Comparison of ENCODE assay signal across 8 cellular contexts in the genomic region with DNA sequence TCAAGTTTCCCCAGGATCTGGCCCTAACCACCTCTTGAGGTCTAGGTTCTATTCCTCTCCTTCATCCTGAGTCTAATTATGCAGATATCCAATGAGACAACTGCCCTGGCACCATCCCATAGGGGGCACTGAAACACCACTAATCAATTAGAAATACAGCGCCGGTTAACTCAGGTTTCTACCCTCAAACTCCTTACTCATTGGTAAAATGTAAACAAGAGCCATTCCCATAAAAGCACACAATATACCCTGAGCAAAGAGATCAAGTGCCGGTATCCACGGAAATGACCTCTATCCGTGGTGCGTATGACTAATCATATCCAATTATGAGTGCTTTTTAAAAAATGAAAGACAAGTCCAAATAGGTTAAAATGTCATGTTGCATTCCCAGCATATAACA.
DNase-seq lines count a peak whose midpoint lies in the region; ATAC-seq and TF ChIP-seq lines count a peak whose summit lies in the region.

No MANE protein-coding gene starts in this region.

- peak in 1 of 4 donors; percentile 80 for TF ChIP-seq EP300 in upper lobe of left lung (IDR thresholded peaks at IDR 0.05)

- no peak overlapping the region for H2AFZ ChIP-seq in osteoblast (ENCODE audit: low read length)

- no peaks in the 10 kb centered on the region for H3K27me3 ChIP-seq in GM06990 (replicated peaks; ENCODE audit: control insufficient read depth, insufficient read depth, low read length)
- H3K27me3 ChIP-seq in osteoblast (ENCODE audit: insufficient read depth, low read length) = no peaks in the 10 kb centered on the region
- no peaks in the 10 kb centered on the region for H3K27me3 ChIP-seq in upper lobe of left lung

- H3K36me3 ChIP-seq in GM06990 (ENCODE audit: control insufficient read depth, insufficient read depth, low read length) (no peaks in the 10 kb centered on the region), osteoblast (ENCODE audit: insufficient read depth, low read length) (no peaks in the 10 kb centered on the region), upper lobe of left lung (no peaks in the 10 kb centered on the region)

- peaks cover 12% of the 10 kb centered on the region for H3K4me1 ChIP-seq in osteoblast (ENCODE audit: insufficient read depth, low read length)
- H3K4me1 ChIP-seq in upper lobe of left lung = peaks cover 6 to 14% (median 8%) of the 10 kb centered on the region in 4 donors

- no peak overlapping the region for H3K27ac ChIP-seq in osteoblast (ENCODE audit: low read depth, low read length)
- peak overlapping the region in 1 of 4 donors; percentile 23 for H3K27ac ChIP-seq in upper lobe of left lung

- H3K4me2 ChIP-seq in osteoblast (ENCODE audit: insufficient read depth, low read length) = peak overlapping the region; percentile 16

- TF ChIP-seq CTCF in GM06990 (IDR thresholded peaks at IDR 0.05; ENCODE audit: insufficient read depth, low read length, poor library complexity, severe bottlenecking) = peak; percentile 40
- TF ChIP-seq CTCF in fibroblast of villous mesenchyme (IDR thresholded peaks at IDR 0.05; ENCODE audit: insufficient read depth, low read depth, low read length) = peak; percentile 78
- TF ChIP-seq CTCF in osteoblast (IDR thresholded peaks at IDR 0.05; ENCODE audit: extremely low read depth, low read depth, low read length) = peak; percentile 83
- peak; percentile 36 to 85 (median 54) for TF ChIP-seq CTCF in upper lobe of left lung (IDR thresholded peaks at IDR 0.05)

- ATAC-seq in upper lobe of left lung (ENCODE audit: low FRiP score in 2 of 2) = peak; percentile 84 to 88

- no peaks in the 10 kb centered on the region for H4K20me1 ChIP-seq in osteoblast (ENCODE audit: insufficient read depth, low read length)

- no peak for TF ChIP-seq POLR2A in upper lobe of left lung (IDR thresholded peaks at IDR 0.05)

- no peak for DNase-seq in GM06990 (ENCODE audit: extremely low read depth, insufficient read length)
- peak; percentile 95 for DNase-seq in HT-29 (ENCODE audit: low spot score)
- DNase-seq in RPMI8226 = peak; percentile 12
- DNase-seq in activated T-helper 9 cell treated with anti-CD3 and anti-CD28 coated beads, Interleukin-2, amount 50 U/mL, for 16 hours (ENCODE audit: low read depth) = peak; percentile 10
- peak; percentile 83 for DNase-seq in fibroblast of villous mesenchyme (ENCODE audit: low read depth)
- DNase-seq in osteoblast (ENCODE audit: insufficient read length, low spot score, missing footprints) = peak; percentile 68
- DNase-seq in upper lobe of left lung = peak in 1 of 2 donors; percentile 83
- no peak for DNase-seq in mesenteric fat pad (ENCODE audit: low spot score)

- H3K9me3 ChIP-seq in osteoblast (ENCODE audit: low read depth, low read length) = no peaks in the 10 kb centered on the region
- no peaks in the 10 kb centered on the region for H3K9me3 ChIP-seq in upper lobe of left lung

- H3K4me3 ChIP-seq in GM06990 (replicated peaks; ENCODE audit: low read depth, low read length) (no peak overlapping the region), fibroblast of villous mesenchyme (ENCODE audit: low read depth, low read length) (no peak overlapping the region), osteoblast (ENCODE audit: insufficient read depth, low read length) (no peak overlapping the region), upper lobe of left lung (peak overlapping the region in 2 of 4 donors; percentile 0 to 15)

- 4 to 10% methylated on average over 6 of the region's 6 CpGs for WGBS in upper lobe of left lung, 2 donors

- H3K79me2 ChIP-seq in osteoblast (ENCODE audit: insufficient read depth, low read length) = no peaks in the 10 kb centered on the region

Comparison
In these comparisons a context has a peak if more than half of its experiments do, and no peak if none do; other contexts are left out.
1. DNase-seq: peak in HT-29 (single experiment), RPMI8226 (single experiment), activated T-helper 9 cell treated with anti-CD3 and anti-CD28 coated beads, Interleukin-2, amount 50 U/mL, for 16 hours (single experiment), fibroblast of villous mesenchyme (single experiment) and osteoblast (single experiment); none in GM06990 (single experiment) and mesenteric fat pad (single experiment).
2. Peak in every context shown above with its lines, with median percentiles within 50 percentile points of each other: CTCF ChIP-seq.